14 cellular contexts compared by ENCODE assay signal in genomic region chr15:25176991-25177954, GRCh38.
A peak's percentile ranks its signal among the peaks of the same experiment; 100 is the strongest.
DNase-seq lines count a peak whose midpoint lies in the region; ATAC-seq and TF ChIP-seq lines count a peak whose summit lies in the region.
"Had no signal": no experiment of that assay in that cellular context is flagged by ENCODE, and none has a peak within 500 bp of the region (broad histone marks: within the 10 kb centered on the region; RNA-seq: fewer than 3 reads in every experiment).

No MANE protein-coding gene starts in this region.

- H3K36me3 Mint-ChIP-seq in activated naive CD4-positive, alpha-beta T cell treated with anti-CD3 and anti-CD28 coated beads, Interleukin-2, amount 10 ng/mL, durations not matched to agents 7 days and 5 days = no peaks in the 10 kb centered on the region
- H3K36me3 Mint-ChIP-seq in endothelial cell (ENCODE audit: low read depth, unreplicated experiment) (peaks cover 20% of the 10 kb centered on the region), immature natural killer cell (peaks cover 0 to 7% (median 0%) of the 10 kb centered on the region in 3 donors)
- H3K36me3 Mint-ChIP-seq: neural progenitor cell had no signal

- no peaks in the 10 kb centered on the region for H3K4me1 Mint-ChIP-seq in activated naive CD4-positive, alpha-beta T cell treated with anti-CD3 and anti-CD28 coated beads, Interleukin-2, amount 10 ng/mL, durations not matched to agents 7 days and 5 days
- H3K4me1 Mint-ChIP-seq in endothelial cell (ENCODE audit: unreplicated experiment) (no peaks in the 10 kb centered on the region), immature natural killer cell (no peaks in the 10 kb centered on the region)
- H3K4me1 Mint-ChIP-seq: neural progenitor cell had no signal

- TF ChIP-seq CTCF in endothelial cell (IDR thresholded peaks at IDR 0.05; ENCODE audit: unreplicated experiment) = no peak
- TF ChIP-seq CTCF in upper lobe of right lung (IDR thresholded peaks at IDR 0.05) = no peak

- peaks cover 26% of the 10 kb centered on the region for H3K9me3 ChIP-seq in upper lobe of right lung

- ATAC-seq in upper lobe of right lung (no peak), GM21515 (IDR thresholded peaks at IDR 0.05; ENCODE audit: unreplicated experiment) (no peak), HG02938 (IDR thresholded peaks at IDR 0.05; ENCODE audit: unreplicated experiment) (no peak)
- ATAC-seq: K562 had no signal

- no peak overlapping the region for H3K4me3 Mint-ChIP-seq in activated naive CD4-positive, alpha-beta T cell treated with anti-CD3 and anti-CD28 coated beads, Interleukin-2, amount 10 ng/mL, durations not matched to agents 7 days and 5 days
- H3K4me3 Mint-ChIP-seq in endothelial cell (ENCODE audit: unreplicated experiment) (no peak overlapping the region), immature natural killer cell (no peak overlapping the region)
- H3K4me3 Mint-ChIP-seq: neural progenitor cell had no signal

- DNase-seq in activated naive CD4-positive, alpha-beta T cell treated with anti-CD3 and anti-CD28 coated beads, Interleukin-2, amount 10 ng/mL, durations not matched to agents 7 days and 5 days = peak; percentile 12
- no peak for DNase-seq in activated naive CD4-positive, alpha-beta T cell (lab: John Stamatoyannopoulos, UW)
- peak; percentile 3 for DNase-seq in endothelial cell (ENCODE audit: low spot score)
- DNase-seq in mesenteric fat pad (ENCODE audit: low spot score) = peak; percentile 74
- peak; percentile 48 for DNase-seq in upper lobe of right lung
- no peak for DNase-seq in immature natural killer cell
- DNase-seq: DMS 273 treated with DMSO at 0.1 percent for 48 hours; NCI-H1694; NCI-H82; stimulated activated CD4-positive, alpha-beta T cell treated with anti-CD3 and anti-CD28 coated beads, Interleukin-15, amount 100 ng/mL, for 24 hours had no signal

- H3K4me1 ChIP-seq in upper lobe of right lung = no peaks in the 10 kb centered on the region
- H3K4me1 ChIP-seq: neural progenitor cell had no signal

- CTCF ChIA-PET in activated naive CD4-positive, alpha-beta T cell treated with anti-CD3 and anti-CD28 coated beads, Interleukin-2, amount 10 ng/mL, durations not matched to agents 7 days and 5 days (lab: Charles Lee) = no interaction called here

- no peaks in the 10 kb centered on the region for H3K36me3 ChIP-seq in upper lobe of right lung
- H3K36me3 ChIP-seq: neural progenitor cell had no signal

- H3K4me3 ChIP-seq in upper lobe of right lung = no peak overlapping the region
- H3K4me3 ChIP-seq: K562, neural progenitor cell had no signal

- H3K27me3 Mint-ChIP-seq in activated naive CD4-positive, alpha-beta T cell treated with anti-CD3 and anti-CD28 coated beads, Interleukin-2, amount 10 ng/mL, durations not matched to agents 7 days and 5 days = no peaks in the 10 kb centered on the region
- H3K27me3 Mint-ChIP-seq in endothelial cell (ENCODE audit: unreplicated experiment) (peaks cover 34% of the 10 kb centered on the region), immature natural killer cell (ENCODE audit: low read depth in 3 of 3) (no peaks in the 10 kb centered on the region)

- no peaks in the 10 kb centered on the region for H3K27me3 ChIP-seq in upper lobe of right lung
- H3K27me3 ChIP-seq: neural progenitor cell had no signal

- no peak overlapping the region for H3K27ac ChIP-seq in upper lobe of right lung
- H3K27ac ChIP-seq: neural progenitor cell had no signal

- H3K27ac Mint-ChIP-seq in activated naive CD4-positive, alpha-beta T cell treated with anti-CD3 and anti-CD28 coated beads, Interleukin-2, amount 10 ng/mL, durations not matched to agents 7 days and 5 days = no peak overlapping the region
- H3K27ac Mint-ChIP-seq in endothelial cell (ENCODE audit: unreplicated experiment) (no peak overlapping the region), immature natural killer cell (no peak overlapping the region)
- H3K27ac Mint-ChIP-seq: neural progenitor cell had no signal

- H3K9me3 Mint-ChIP-seq in activated naive CD4-positive, alpha-beta T cell treated with anti-CD3 and anti-CD28 coated beads, Interleukin-2, amount 10 ng/mL, durations not matched to agents 7 days and 5 days = peaks cover 59% of the 10 kb centered on the region
- peaks cover 29% of the 10 kb centered on the region for H3K9me3 Mint-ChIP-seq in endothelial cell (ENCODE audit: unreplicated experiment)
- peaks cover 22 to 47% (median 29%) of the 10 kb centered on the region in 6 donors for H3K9me3 Mint-ChIP-seq in immature natural killer cell

- intact Hi-C loops in upper lobe of right lung (cut with DNase I) = no loop called here

Comparison
In these comparisons a context has a peak if more than half of its experiments do, and no peak if none do; other contexts are left out.
1. DNase-seq: peak in activated naive CD4-positive, alpha-beta T cell treated with anti-CD3 and anti-CD28 coated beads, Interleukin-2, amount 10 ng/mL, durations not matched to agents 7 days and 5 days (single experiment), endothelial cell (single experiment), mesenteric fat pad (single experiment) and upper lobe of right lung (single experiment); none in activated naive CD4-positive, alpha-beta T cell (0 of 4) and immature natural killer cell (0 of 3).